Comparison of ENCODE assay signal across 1 cellular context in the genomic region with DNA sequence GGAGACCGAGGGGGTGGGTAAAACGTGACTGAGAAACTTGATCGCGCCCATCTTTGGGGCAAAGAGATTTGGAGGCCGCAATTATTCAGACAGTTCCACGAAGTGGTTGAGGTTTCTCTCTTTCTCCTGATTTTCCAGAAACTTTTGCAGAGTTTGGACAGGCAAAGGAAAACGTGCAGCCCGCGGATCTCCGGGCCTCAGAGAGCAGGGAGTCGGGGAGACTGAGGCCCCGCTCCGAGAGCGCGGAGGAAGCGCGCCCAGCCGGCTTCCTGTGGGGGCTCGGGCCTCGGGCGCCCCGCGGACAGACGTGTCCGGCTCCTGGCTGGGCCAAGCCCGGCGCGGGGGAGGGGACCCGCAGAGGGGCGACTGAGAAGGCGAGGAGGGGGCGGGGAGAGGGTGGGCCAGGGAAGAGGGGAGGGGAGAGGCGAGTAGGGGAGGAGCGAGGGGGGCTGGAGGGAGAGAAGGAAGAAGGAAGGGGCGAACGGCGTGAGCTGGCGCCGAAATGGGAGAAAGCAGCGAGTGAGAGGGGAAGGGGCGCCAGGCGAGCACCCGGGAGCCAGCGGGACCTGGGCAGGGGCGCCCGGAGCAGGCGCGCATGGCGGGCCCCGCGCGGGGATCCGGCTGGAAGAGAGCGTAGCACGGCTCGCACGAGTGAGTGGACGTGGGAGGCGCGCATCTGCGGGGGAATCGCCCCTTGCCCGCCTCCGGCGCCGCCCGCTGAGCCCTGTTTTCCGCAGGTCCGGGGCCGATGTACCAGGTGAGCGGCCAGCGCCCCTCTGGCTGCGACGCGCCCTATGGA.
TF ChIP-seq lines count a peak whose summit lies in the region.

A gene with protein sequence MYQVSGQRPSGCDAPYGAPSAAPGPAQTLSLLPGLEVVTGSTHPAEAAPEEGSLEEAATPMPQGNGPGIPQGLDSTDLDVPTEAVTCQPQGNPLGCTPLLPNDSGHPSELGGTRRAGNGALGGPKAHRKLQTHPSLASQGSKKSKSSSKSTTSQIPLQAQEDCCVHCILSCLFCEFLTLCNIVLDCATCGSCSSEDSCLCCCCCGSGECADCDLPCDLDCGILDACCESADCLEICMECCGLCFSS (plus strand): TSS at position 467 of the 799 bp plus-strand sequence. CDS start 282 bp downstream, at position 749.

TF ChIP-seq in H1, 55 proteins besides CTCF, POLR2A, EP300 and RAD21:
- TF ChIP-seq KDM4A (IDR thresholded peaks at IDR 0.05; ENCODE audit: low read depth, low read length, severe bottlenecking) = peak; percentile 88
- TF ChIP-seq HDAC2 (IDR thresholded peaks at IDR 0.05; ENCODE audit: borderline replicate concordance in 1 of 2, low read depth in 2 of 2, low read length in 2 of 2) = 0 out of 4 replicates have a peak, but pooled peaks of 1 of the 2 experiments have one; percentile 4
- no peak for TF ChIP-seq KDM1A (IDR thresholded peaks at IDR 0.05; ENCODE audit: borderline replicate concordance, low read length)
- 0 out of 4 replicates have a peak, but pooled peaks of 1 of the 2 experiments have one; percentile 12 for TF ChIP-seq SIN3A (conservative IDR thresholded peaks at IDR 0.05 in 1 of 2, IDR thresholded peaks at IDR 0.05 in 1 of 2; ENCODE audit: low read depth in 1 of 2, low read length in 2 of 2)
- peak; percentile 3 for TF ChIP-seq EZH2 (IDR thresholded peaks at IDR 0.05; ENCODE audit: low read depth, low read length, severe bottlenecking)
- TF ChIP-seq PHF8 (conservative IDR thresholded peaks at IDR 0.05; ENCODE audit: low read depth, low read length) = no peak; the same call in 1 of the 2 replicates
- TF ChIP-seq RNF2 (IDR thresholded peaks at IDR 0.05; ENCODE audit: borderline replicate concordance, low read depth, low read length, missing control alignments, poor library complexity, severe bottlenecking) = peak; percentile 50
- TF ChIP-seq SUZ12 (IDR thresholded peaks at IDR 0.05; ENCODE audit: low read length) = peak; percentile 4; the same call in 1 of the 2 replicates
- TF ChIP-seq RBBP5 (IDR thresholded peaks at IDR 0.05; ENCODE audit: borderline replicate concordance, low read depth, low read length) = 0 out of 2 replicates have a peak, but pooled peaks have one; percentile 43
